ENCODE assay signal across 8 cellular contexts in genomic region chr10:103692421-103693069, GRCh38.
DNase-seq lines count a peak whose midpoint lies in the region; ATAC-seq and TF ChIP-seq lines count a peak whose summit lies in the region.

No MANE protein-coding gene starts in this region.

- TF ChIP-seq CTCF in GM12875 (IDR thresholded peaks at IDR 0.05; ENCODE audit: borderline replicate concordance, insufficient read depth, low read depth, low read length), result 0 out of 2 replicates have a peak, but pooled peaks have one; percentile 8
- no peak for TF ChIP-seq CTCF in brain (conservative IDR thresholded peaks at IDR 0.05)
- no peak for TF ChIP-seq CTCF in osteocyte (IDR thresholded peaks at IDR 0.05)

- peak overlapping the region; percentile 61 to 78 (median 74) for H3K4me3 Mint-ChIP-seq in brain
- peak overlapping the region; percentile 50 for H3K4me3 Mint-ChIP-seq in osteocyte (ENCODE audit: unreplicated experiment)

- H3K27ac Mint-ChIP-seq in brain (no peak overlapping the region), osteocyte (ENCODE audit: unreplicated experiment) (no peak overlapping the region)

- DNase-seq in osteocyte (ENCODE audit: extremely low spot score, unreplicated experiment) (no peak), NCI-H2227 treated with DMSO at 0.1 percent for 48 hours (lab: John Stamatoyannopoulos, UW) (no peak), OCI-M1 (lab: John Stamatoyannopoulos, UW) (no peak), DMS53 (lab: John Stamatoyannopoulos, UW) (no peak)

- peak overlapping the region; percentile 89 for H3K4me3 ChIP-seq in GM12875 (ENCODE audit: low read depth, low read length)

- peaks cover 35% of the 10 kb centered on the region for H3K27me3 Mint-ChIP-seq in brain
- H3K27me3 Mint-ChIP-seq in osteocyte (ENCODE audit: unreplicated experiment), result peaks cover 14% of the 10 kb centered on the region

- H3K36me3 Mint-ChIP-seq in brain (no peaks in the 10 kb centered on the region), osteocyte (ENCODE audit: unreplicated experiment) (no peaks in the 10 kb centered on the region)

- H3K4me1 Mint-ChIP-seq in brain, result peaks cover 39% of the 10 kb centered on the region
- H3K4me1 Mint-ChIP-seq in osteocyte (ENCODE audit: unreplicated experiment), result peaks cover 26% of the 10 kb centered on the region

- ATAC-seq in GM21360 (IDR thresholded peaks at IDR 0.05; ENCODE audit: unreplicated experiment), result peak; percentile 44
- ATAC-seq in HG03521 (IDR thresholded peaks at IDR 0.05; ENCODE audit: unreplicated experiment), result peak; percentile 46

- H3K9me3 Mint-ChIP-seq in brain (no peaks in the 10 kb centered on the region), osteocyte (ENCODE audit: unreplicated experiment) (no peaks in the 10 kb centered on the region)
